ENCODE assay signal across 25 cellular contexts in genomic region chr12:65490193-65490592, GRCh38.
A peak's percentile ranks its signal among the peaks of the same experiment; 100 is the strongest.
DNase-seq lines count a peak whose midpoint lies in the region; ATAC-seq, FAIRE-seq and TF ChIP-seq lines count a peak whose summit lies in the region.
"Had no signal": no experiment of that assay in that cellular context is flagged by ENCODE, and none has a peak within 500 bp of the region (broad histone marks: within the 10 kb centered on the region; RNA-seq: fewer than 3 reads in every experiment).

No MANE protein-coding gene starts in this region.

- peaks cover 11% of the 10 kb centered on the region for H3K27me3 Mint-ChIP-seq in stimulated activated naive CD8-positive, alpha-beta T cell treated with anti-CD3 and anti-CD28 coated beads, Interleukin-15, amount 100 ng/mL, for 72 hours
- peaks cover 2% of the 10 kb centered on the region for H3K27me3 Mint-ChIP-seq in activated T-cell treated with anti-CD3 and anti-CD28 coated beads, Interleukin-2, amount 50 U/mL, for 24 hours
- H3K27me3 Mint-ChIP-seq: dendritic cell treated with granulocyte-macrophage colony-stimulating factor and Interleukin-4, amounts not matched to agents 40 ng/mL and 50 ng/mL, for 4 days had no signal

- H3K4me3 Mint-ChIP-seq in stimulated activated naive CD8-positive, alpha-beta T cell treated with anti-CD3 and anti-CD28 coated beads, Interleukin-15, amount 100 ng/mL, for 72 hours = no peak overlapping the region
- H3K4me3 Mint-ChIP-seq in activated T-cell treated with anti-CD3 and anti-CD28 coated beads, Interleukin-2, amount 50 U/mL, for 24 hours = no peak overlapping the region
- H3K4me3 Mint-ChIP-seq: dendritic cell treated with granulocyte-macrophage colony-stimulating factor and Interleukin-4, amounts not matched to agents 40 ng/mL and 50 ng/mL, for 4 days; mesothelial cell of epicardium; natural killer cell treated with Interleukin-12 subunit alpha and Interleukin-12 subunit beta and Interleukin-15 and Interleukin-18, amount 100 ng/mL, for 72 hours; WTC11 had no signal

- H3K27ac ChIP-seq in right cardiac atrium (ENCODE audit: low read length) = no peak overlapping the region
- H3K27ac ChIP-seq: breast epithelium, C4-2B, ovary, sigmoid colon, suprapubic skin had no signal

- peaks cover 1 to 4% of the 10 kb centered on the region in 2 donors for H3K9me3 Mint-ChIP-seq in stimulated activated naive CD8-positive, alpha-beta T cell treated with anti-CD3 and anti-CD28 coated beads, Interleukin-15, amount 100 ng/mL, for 72 hours
- H3K9me3 Mint-ChIP-seq in activated T-cell treated with anti-CD3 and anti-CD28 coated beads, Interleukin-2, amount 50 U/mL, for 24 hours = peaks cover 3% of the 10 kb centered on the region

- no peaks in the 10 kb centered on the region for H3K4me1 Mint-ChIP-seq in stimulated activated naive CD8-positive, alpha-beta T cell treated with anti-CD3 and anti-CD28 coated beads, Interleukin-15, amount 100 ng/mL, for 72 hours
- H3K4me1 Mint-ChIP-seq in activated T-cell treated with anti-CD3 and anti-CD28 coated beads, Interleukin-2, amount 50 U/mL, for 24 hours (ENCODE audit: low read depth) = no peaks in the 10 kb centered on the region

- intact Hi-C loops in right cardiac atrium (cut with DNase I) = no loop called here

- H3K27me3 ChIP-seq in right cardiac atrium (ENCODE audit: control insufficient read depth, insufficient read depth) = no peaks in the 10 kb centered on the region
- H3K27me3 ChIP-seq: breast epithelium, MG63, ovary, sigmoid colon, suprapubic skin had no signal

- H3K27ac Mint-ChIP-seq in stimulated activated naive CD8-positive, alpha-beta T cell treated with anti-CD3 and anti-CD28 coated beads, Interleukin-15, amount 100 ng/mL, for 72 hours = no peak overlapping the region
- no peak overlapping the region for H3K27ac Mint-ChIP-seq in activated T-cell treated with anti-CD3 and anti-CD28 coated beads, Interleukin-2, amount 50 U/mL, for 24 hours
- H3K27ac Mint-ChIP-seq: dendritic cell treated with granulocyte-macrophage colony-stimulating factor and Interleukin-4, amounts not matched to agents 40 ng/mL and 50 ng/mL, for 4 days; mesothelial cell of epicardium; natural killer cell treated with Interleukin-12 subunit alpha and Interleukin-12 subunit beta and Interleukin-15 and Interleukin-18, amount 100 ng/mL, for 72 hours; WTC11 had no signal

- H3K9me3 ChIP-seq in right cardiac atrium (ENCODE audit: control insufficient read depth, low read length) = no peaks in the 10 kb centered on the region
- H3K9me3 ChIP-seq: breast epithelium, ovary, sigmoid colon, suprapubic skin had no signal

- DNase-seq in AG10803 (ENCODE audit: low read depth) (peak; percentile 59), HS-5 (ENCODE audit: low read depth) (peak; percentile 22), foreskin melanocyte (peak; percentile 85), right cardiac atrium (no peak), GM12891 (ENCODE audit: insufficient read length, low spot score) (no peak)
- DNase-seq in stimulated activated naive CD8-positive, alpha-beta T cell treated with anti-CD3 and anti-CD28 coated beads, Interleukin-15, amount 100 ng/mL, for 72 hours = no peak
- DNase-seq in activated T-cell treated with anti-CD3 and anti-CD28 coated beads, Interleukin-2, amount 50 U/mL, for 24 hours = no peak
- DNase-seq: activated CD8-positive, alpha-beta memory T cell treated with anti-CD3 and anti-CD28 coated beads, Interleukin-2, amount 50 U/mL, for 4 hours; activated effector memory CD4-positive, alpha-beta T cell treated with Interleukin-2 at 50 U/mL for 16 hours; head of caudate nucleus; MG63; NCI-H1417; NCI-H510A treated with DMSO at 0.1 percent for 48 hours; ovary; sigmoid colon; T1000 had no signal

- no peak for TF ChIP-seq CTCF in AG10803 (conservative IDR thresholded peaks at IDR 0.05; ENCODE audit: low read length)

- no peak overlapping the region for H3K4me3 ChIP-seq in AG10803 (ENCODE audit: low read length)
- no peak overlapping the region for H3K4me3 ChIP-seq in right cardiac atrium (ENCODE audit: low read length)
- H3K4me3 ChIP-seq: breast epithelium, MG63, ovary, sigmoid colon, suprapubic skin had no signal

- H3K36me3 Mint-ChIP-seq in activated T-cell treated with anti-CD3 and anti-CD28 coated beads, Interleukin-2, amount 50 U/mL, for 24 hours (ENCODE audit: low read depth) = no peaks in the 10 kb centered on the region

- H3K4me1 ChIP-seq in right cardiac atrium (ENCODE audit: control insufficient read depth, insufficient read depth, low read length) = no peaks in the 10 kb centered on the region
- H3K4me1 ChIP-seq: breast epithelium, sigmoid colon, suprapubic skin had no signal

- FAIRE-seq in GM12891 (lab: Jason Lieb, UNC) = no peak

- peak; percentile 55 for ATAC-seq in SK-N-SH treated with all-trans-retinoic acid at 6 μM for 48 hours
- no peak for ATAC-seq in right cardiac atrium
- ATAC-seq in stimulated activated naive CD8-positive, alpha-beta T cell treated with anti-CD3 and anti-CD28 coated beads, Interleukin-15, amount 100 ng/mL, for 72 hours = no peak
- ATAC-seq: left lobe of liver; natural killer cell treated with Interleukin-12 subunit alpha and Interleukin-12 subunit beta and Interleukin-15 and Interleukin-18, amount 100 ng/mL, for 72 hours; WTC11 had no signal

- no peak for TF ChIP-seq POLR2A in GM12891 (IDR thresholded peaks at IDR 0.05; ENCODE audit: low read depth, low read length)

TF ChIP-seq in SK-N-SH treated with all-trans-retinoic acid at 6 μM for 48 hours, 23 proteins besides CTCF, POLR2A, EP300 and RAD21 (continues in another document):
- TF ChIP-seq RARB (CRISPR knock-in tag; IDR thresholded peaks at IDR 0.05) (no peak), CREB5 (CRISPR knock-in tag; IDR thresholded peaks at IDR 0.05; ENCODE audit: low read depth) (no peak), BACH2 (CRISPR knock-in tag; IDR thresholded peaks at IDR 0.05; ENCODE audit: borderline replicate concordance) (no peak), OSR1 (CRISPR knock-in tag; IDR thresholded peaks at IDR 0.05) (no peak), CSDC2 (CRISPR knock-in tag; IDR thresholded peaks at IDR 0.05) (no peak), ZNF70 (CRISPR knock-in tag; IDR thresholded peaks at IDR 0.05) (no peak), ESRRG (CRISPR knock-in tag; IDR thresholded peaks at IDR 0.05) (no peak), SNAI2 (CRISPR knock-in tag; IDR thresholded peaks at IDR 0.05) (no peak), TCF4 (CRISPR knock-in tag; IDR thresholded peaks at IDR 0.05; ENCODE audit: borderline replicate concordance) (no peak), ZFP30 (CRISPR knock-in tag; IDR thresholded peaks at IDR 0.05) (no peak), TOX (CRISPR knock-in tag; IDR thresholded peaks at IDR 0.05; ENCODE audit: borderline replicate concordance) (no peak), ZNF565 (CRISPR knock-in tag; conservative IDR thresholded peaks at IDR 0.05; ENCODE audit: low read depth) (no peak), ZNF8 (CRISPR knock-in tag; IDR thresholded peaks at IDR 0.05) (no peak)

TF ChIP-seq in GM12891, 5 proteins besides CTCF, POLR2A, EP300 and RAD21:
- TF ChIP-seq POLR2AphosphoS5 (IDR thresholded peaks at IDR 0.05; ENCODE audit: low read depth, low read length) (no peak), TAF1 (IDR thresholded peaks at IDR 0.05; ENCODE audit: low read depth, low read length) (no peak), POU2F2 (IDR thresholded peaks at IDR 0.05; ENCODE audit: low read depth, low read length) (no peak)
TF ChIP-seq in GM12891: peak in this region for 0.

Comparison
In these comparisons a context has a peak if more than half of its experiments do, and no peak if none do; other contexts are left out.
1. DNase-seq: peak in AG10803 (single experiment), HS-5 (single experiment) and foreskin melanocyte (single experiment); none in right cardiac atrium (0 of 3), stimulated activated naive CD8-positive, alpha-beta T cell treated with anti-CD3 and anti-CD28 coated beads, Interleukin-15, amount 100 ng/mL, for 72 hours (0 of 2), GM12891 (single experiment) and activated T-cell treated with anti-CD3 and anti-CD28 coated beads, Interleukin-2, amount 50 U/mL, for 24 hours (single experiment).